In genomic region chr3:51083490-51083889, GRCh38 we compare ENCODE assay signal across 28 cellular contexts.
"Had no signal": no experiment of that assay in that cellular context is flagged by ENCODE, and none has a peak within 500 bp of the region (broad histone marks: within the 10 kb centered on the region; RNA-seq: fewer than 3 reads in every experiment).

No MANE protein-coding gene starts in this region.

- ATAC-seq: effector memory CD8-positive, alpha-beta T cell; esophagus mucosa; foreskin keratinocyte; gastrocnemius medialis; gastroesophageal sphincter; heart left ventricle; heart right ventricle had no signal

- H3K27me3 ChIP-seq: colonic mucosa, dorsolateral prefrontal cortex, esophagus muscularis mucosa, esophagus squamous epithelium, foreskin keratinocyte, gastrocnemius medialis, gastroesophageal sphincter, heart left ventricle, heart right ventricle had no signal

- FAIRE-seq: colon, endometrium, endothelial cell of umbilical vein, frontal cortex had no signal

- H3K27me3 Mint-ChIP-seq: effector memory CD8-positive, alpha-beta T cell had no signal

- DNase-seq: colonic mucosa; cortex of kidney; dermis blood vessel endothelial cell; dorsolateral prefrontal cortex; effector CD4-positive, alpha-beta T cell; effector CD8-positive, alpha-beta T cell; effector memory CD4-positive, alpha-beta T cell; effector memory CD8-positive, alpha-beta T cell; erythroblast; esophagus squamous epithelium; foreskin fibroblast; foreskin keratinocyte; foreskin melanocyte; gastrocnemius medialis; glutamatergic neuron; head of caudate nucleus; heart right ventricle had no signal

- H3K36me3 ChIP-seq: colonic mucosa, esophagus muscularis mucosa, esophagus squamous epithelium, gastrocnemius medialis, heart left ventricle had no signal

- H3K4me1 ChIP-seq: colonic mucosa, esophagus muscularis mucosa, esophagus squamous epithelium, foreskin keratinocyte, gastrocnemius medialis, gastroesophageal sphincter, heart left ventricle, heart right ventricle had no signal

- H3K27ac ChIP-seq: colonic mucosa, coronary artery, dorsolateral prefrontal cortex, epithelial cell of prostate, esophagus muscularis mucosa, esophagus squamous epithelium, foreskin keratinocyte, gastrocnemius medialis, gastroesophageal sphincter, heart left ventricle, heart right ventricle had no signal

- H3K27ac Mint-ChIP-seq: dendritic cell treated with granulocyte-macrophage colony-stimulating factor and Interleukin-4, amounts not matched to agents 40 ng/mL and 50 ng/mL, for 4 days; effector memory CD8-positive, alpha-beta T cell had no signal

- H3K4me3 ChIP-seq: colonic mucosa, coronary artery, dorsolateral prefrontal cortex, esophagus muscularis mucosa, esophagus squamous epithelium, gastrocnemius medialis, gastroesophageal sphincter, heart left ventricle, heart right ventricle had no signal

- H3K4me3 Mint-ChIP-seq: dendritic cell treated with granulocyte-macrophage colony-stimulating factor and Interleukin-4, amounts not matched to agents 40 ng/mL and 50 ng/mL, for 4 days; effector memory CD8-positive, alpha-beta T cell had no signal

- H3K9me3 ChIP-seq: colonic mucosa had no signal
